Comparison of ENCODE assay signal across 1 cellular context in genomic region chr6:41528409-41528963, GRCh38.
TF ChIP-seq lines count a peak whose summit lies in the region.

No MANE protein-coding gene starts in this region.

TF ChIP-seq in SK-N-SH, 30 proteins besides CTCF, POLR2A, EP300 and RAD21 (continued from another document):
- TF ChIP-seq REST (IDR thresholded peaks at IDR 0.05; ENCODE audit: low read depth, low read length) (no peak), IRF3 (IDR thresholded peaks at IDR 0.05; ENCODE audit: low read depth, low read length) (no peak), ELF1 (IDR thresholded peaks at IDR 0.05) (no peak), FOXJ3 (CRISPR knock-in tag; IDR thresholded peaks at IDR 0.05) (no peak), RFX5 (IDR thresholded peaks at IDR 0.05; ENCODE audit: low read length) (no peak)
